In genomic region chr7:23242321-23242720, GRCh38 we compare ENCODE assay signal across 17 cellular contexts. TPM values are rescaled to one million over a fixed set of nuclear protein-coding genes. Genes with fewer than 3 reads are reported as not detected.
DNase-seq lines count a peak whose midpoint lies in the region; ATAC-seq and TF ChIP-seq lines count a peak whose summit lies in the region.
"Had no signal": no experiment of that assay in that cellular context is flagged by ENCODE, and none has a peak within 500 bp of the region (broad histone marks: within the 10 kb centered on the region; RNA-seq: fewer than 3 reads in every experiment).

No MANE protein-coding gene starts in this region.

- 46 to 59% (median 49%) methylated on average over 3 of the region's 3 CpGs for WGBS in heart left ventricle, 4 donors

- H3K4me1 ChIP-seq in heart left ventricle (peaks cover 0 to 25% (median 4%) of the 10 kb centered on the region in 12 donors), vagina (peaks cover 19% of the 10 kb centered on the region)

- H3K27me3 ChIP-seq in heart left ventricle, result peaks cover 0 to 4% (median 0%) of the 10 kb centered on the region in 9 donors
- H3K27me3 ChIP-seq in vagina, result no peaks in the 10 kb centered on the region

- intact Hi-C loops in heart left ventricle (cut with DNase I), result loop anchor here in 4 of 10 donors (5.0 to 10.0 kb wide), 3 partner anchors 35 to 138 kb away; partner anchors contain the start of gene KLHL7 (in 3 of the 4)
- intact Hi-C loops in Right ventricle myocardium superior (cut with DNase I), result loop anchor here (10.0 kb wide), 1 partner anchor 138 kb away; the partner anchor contains the start of gene KLHL7
- intact Hi-C loops in vagina (cut with DNase I), result no loop called here

- no peak for DNase-seq in heart left ventricle
- DNase-seq in Right ventricle myocardium superior, result no peak
- DNase-seq in RKO (ENCODE audit: low spot score), result peak; percentile 32
- DNase-seq in fibroblast of the aortic adventitia (ENCODE audit: low read depth), result peak; percentile 33
- no peak for DNase-seq in vagina (ENCODE audit: extremely low spot score in 2 of 2)
- DNase-seq: activated CD8-positive, alpha-beta T cell treated with anti-CD3 and anti-CD28 coated beads for 36 hours; amygdala; CD4-positive, alpha-beta T cell; head of caudate nucleus; islet precursor cell; KG1; NCI-H1417 treated with DMSO at 0.1 percent for 48 hours; NCI-H2227 treated with DMSO at 0.1 percent for 48 hours had no signal

- H3K36me3 ChIP-seq in heart left ventricle, result no peaks in the 10 kb centered on the region
- no peaks in the 10 kb centered on the region for H3K36me3 ChIP-seq in vagina

- no peak overlapping the region for H3K4me3 ChIP-seq in heart left ventricle
- H3K4me3 ChIP-seq in fibroblast of the aortic adventitia (ENCODE audit: low read depth, low read length), result no peak overlapping the region
- no peak overlapping the region for H3K4me3 ChIP-seq in vagina

- peak overlapping the region in 8 of 12 donors; percentile 15 to 75 (median 56) for H3K27ac ChIP-seq in heart left ventricle
- H3K27ac ChIP-seq in vagina, result peak overlapping the region; percentile 76

- H3K9me3 ChIP-seq in heart left ventricle, result no peaks in the 10 kb centered on the region
- H3K9me3 ChIP-seq in vagina, result no peaks in the 10 kb centered on the region

- TF ChIP-seq POLR2A in heart left ventricle (IDR thresholded peaks at IDR 0.05) (no peak), vagina (IDR thresholded peaks at IDR 0.05) (no peak)

- no peak for TF ChIP-seq CTCF in heart left ventricle (IDR thresholded peaks at IDR 0.05)
- no peak for TF ChIP-seq CTCF in fibroblast of the aortic adventitia (IDR thresholded peaks at IDR 0.05; ENCODE audit: insufficient read depth, low read length)
- no peak for TF ChIP-seq CTCF in vagina (IDR thresholded peaks at IDR 0.05)

- peak in 1 of 4 donors; percentile 18 for ATAC-seq in heart left ventricle
- ATAC-seq in Right ventricle myocardium superior (ENCODE audit: poor library complexity), result no peak
- no peak for ATAC-seq in HG02588 (IDR thresholded peaks at IDR 0.05; ENCODE audit: unreplicated experiment)
- ATAC-seq in HG03354 (IDR thresholded peaks at IDR 0.05; ENCODE audit: poor library complexity, severe bottlenecking, unreplicated experiment), result no peak
- no peak for ATAC-seq in GM18858 (IDR thresholded peaks at IDR 0.05; ENCODE audit: unreplicated experiment)
- ATAC-seq: activated CD8-positive, alpha-beta T cell treated with anti-CD3 and anti-CD28 coated beads for 36 hours; stimulated activated memory B cell treated with anti-CD40 and anti-IgM and Interleukin-4, amounts not matched to agents 10 μg/mL and 1 μg/mL and 100 μg/mL, for 72 hours had no signal

RNA-seq across cellular contexts. Expression of gene GPNMB, which starts 4.3 kb away (rescaled TPM):
- 100 to 1,000 TPM; 191 to 561 (median 259) TPM for total RNA-seq in heart left ventricle
- 100 to 1,000 TPM in 1 of 2 donors, 10 to 100 TPM in 1; 97.5 to 189 TPM for polyA plus RNA-seq in heart left ventricle
- total RNA-seq in Right ventricle myocardium superior, result 248 TPM
- 479 and 525 TPM in 2 replicates for total RNA-seq in fibroblast of the aortic adventitia (ENCODE audit: low replicate concordance)
- 113 TPM for total RNA-seq in vagina
- total RNA-seq: CD4-positive, alpha-beta T cell had no signal

RNA-seq across cellular contexts. Expression of gene MALSU1, which starts 56.8 kb away (rescaled TPM):
- total RNA-seq in heart left ventricle (100 to 1,000 TPM in 7 of 9 donors, 10 to 100 TPM in 2; 73.1 to 128 (median 104) TPM), Right ventricle myocardium superior (112 TPM), fibroblast of the aortic adventitia (ENCODE audit: low replicate concordance) (53.1 and 55.2 TPM in 2 replicates), vagina (56.7 TPM)
- polyA plus RNA-seq in heart left ventricle, result 100 to 1,000 TPM in 1 of 2 donors, 10 to 100 TPM in 1; 40.3 to 118 TPM

Comparison
In these comparisons a context has a peak if more than half of its experiments do, and no peak if none do; other contexts are left out.
1. DNase-seq: peak in RKO (single experiment) and fibroblast of the aortic adventitia (single experiment); none in heart left ventricle (0 of 5), Right ventricle myocardium superior (single experiment) and vagina (0 of 2).